In genomic region chr6:136773473-136773796, GRCh38 we compare ENCODE assay signal across 12 cellular contexts. TPM values are rescaled to one million over a fixed set of nuclear protein-coding genes. Genes with fewer than 3 reads are reported as not detected.
DNase-seq lines count a peak whose midpoint lies in the region; ATAC-seq and TF ChIP-seq lines count a peak whose summit lies in the region.
"Had no signal": no experiment of that assay in that cellular context is flagged by ENCODE, and none has a peak within 500 bp of the region (broad histone marks: within the 10 kb centered on the region; RNA-seq: fewer than 3 reads in every experiment).

No MANE protein-coding gene starts in this region.

- H3K27ac ChIP-seq in OCI-LY7 (ENCODE audit: low read depth, low read length, poor library complexity, severe bottlenecking), result no peak overlapping the region
- H3K27ac ChIP-seq in hepatocyte, result peak overlapping the region; percentile 25
- peak overlapping the region in 3 of 4 donors; percentile 18 to 62 (median 55) for H3K27ac ChIP-seq in tibial nerve
- H3K27ac ChIP-seq: upper lobe of right lung had no signal

- H4K20me1 ChIP-seq in OCI-LY7 (ENCODE audit: insufficient read depth, low read length) (peaks cover 4% of the 10 kb centered on the region; the same call in 1 of the 2 replicates), hepatocyte (ENCODE audit: insufficient read depth, poor library complexity, severe bottlenecking) (no peaks in the 10 kb centered on the region)

- H3K36me3 ChIP-seq in OCI-LY7 (ENCODE audit: insufficient read depth, low read length) (0 out of 2 replicates have a peak, but pooled peaks cover 7% of the 10 kb centered on the region), hepatocyte (replicated peaks; ENCODE audit: insufficient read depth, low read depth) (no peaks in the 10 kb centered on the region), tibial nerve (no peaks in the 10 kb centered on the region)
- H3K36me3 ChIP-seq: spleen, upper lobe of right lung had no signal

- peak; percentile 5 for ATAC-seq in left ventricle myocardium superior
- ATAC-seq in left cardiac atrium, result no peak
- ATAC-seq: activated CD4-positive, CD25-positive, alpha-beta regulatory T cell treated with anti-CD3 and anti-CD28 coated beads, Interleukin-2, amount 50 U/mL, for 24 hours had no signal

- intact Hi-C loops in left ventricle myocardium superior (cut with micrococcal nuclease) (no loop called here), left cardiac atrium (cut with DNase I) (no loop called here), OCI-LY7 (cut with micrococcal nuclease; ENCODE audit: unreplicated experiment) (no loop called here)

- POLR2A ChIA-PET in OCI-LY7 (lab: Charles Lee), result interaction anchor here (1.0 to 2.6 kb wide), 8 partner anchors 8 to 57 kb away, joined by 3 to 16 read pairs (median 8); no protein-coding TSS in a partner anchor

- CTCF ChIA-PET in OCI-LY7 (lab: Charles Lee; ENCODE audit: unreplicated experiment), result no interaction called here

- H3K9me2 ChIP-seq in OCI-LY7 (ENCODE audit: insufficient read depth, low read length), result no peaks in the 10 kb centered on the region
- H3K9me2 ChIP-seq in hepatocyte (replicated peaks; ENCODE audit: insufficient read depth), result no peaks in the 10 kb centered on the region

- H3K4me3 ChIP-seq in OCI-LY7 (ENCODE audit: low read depth, low read length, poor library complexity, severe bottlenecking) (no peak overlapping the region), hepatocyte (no peak overlapping the region), tibial nerve (no peak overlapping the region)
- H3K4me3 ChIP-seq: spleen, upper lobe of right lung had no signal

- no TSS peak for BruUV-seq in OCI-LY7 (replicated peaks; lab: Mats Ljungman, UMichigan)

- H3K4me1 ChIP-seq in OCI-LY7 (ENCODE audit: insufficient read depth, low read length, poor library complexity, severe bottlenecking) (peaks cover 26% of the 10 kb centered on the region), hepatocyte (ENCODE audit: insufficient read depth) (no peaks in the 10 kb centered on the region), tibial nerve (peaks cover 0 to 38% (median 18%) of the 10 kb centered on the region in 4 donors)

- H3K4me2 ChIP-seq in OCI-LY7 (ENCODE audit: low read length) (peak overlapping the region; percentile 51), hepatocyte (no peak overlapping the region)

- WGBS in hepatocyte (ENCODE audit: low lambda C conversion rate, missing lambda C conversion rate), result 87% methylated on average over 4 of the region's 4 CpGs
- 90 to 92% methylated on average over 4 of the region's 4 CpGs for WGBS in tibial nerve, 2 donors

- no peak for TF ChIP-seq EP300 in tibial nerve (IDR thresholded peaks at IDR 0.05)

- TF ChIP-seq CTCF in OCI-LY7 (conservative IDR thresholded peaks at IDR 0.05; ENCODE audit: low read length), result no peak
- no peak for TF ChIP-seq CTCF in hepatocyte (IDR thresholded peaks at IDR 0.05; ENCODE audit: poor library complexity)
- no peak for TF ChIP-seq CTCF in tibial nerve (IDR thresholded peaks at IDR 0.05)

- H3K79me2 ChIP-seq in OCI-LY7 (ENCODE audit: insufficient read depth, low read depth, low read length) (peaks cover 60% of the 10 kb centered on the region; the same call in 1 of the 2 replicates), hepatocyte (no peaks in the 10 kb centered on the region)

- H2AFZ ChIP-seq in OCI-LY7 (ENCODE audit: low read length) (no peak overlapping the region; the same call in 1 of the 2 replicates), hepatocyte (no peak overlapping the region)

- H3K9me3 ChIP-seq in OCI-LY7 (ENCODE audit: low read length), result peaks cover 3% of the 10 kb centered on the region; the same call in 1 of the 2 replicates
- no peaks in the 10 kb centered on the region for H3K9me3 ChIP-seq in hepatocyte (ENCODE audit: low read depth)
- H3K9me3 ChIP-seq in tibial nerve, result no peaks in the 10 kb centered on the region
- H3K9me3 ChIP-seq: spleen, upper lobe of right lung had no signal

- H3K27me3 ChIP-seq in hepatocyte (no peaks in the 10 kb centered on the region), tibial nerve (no peaks in the 10 kb centered on the region)
- H3K27me3 ChIP-seq: spleen, upper lobe of right lung had no signal

- DNase-seq in left ventricle myocardium superior (no peak), left cardiac atrium (no peak), OCI-LY7 (ENCODE audit: low spot score) (no peak), hepatocyte (ENCODE audit: low spot score) (no peak), tibial nerve (ENCODE audit: low spot score in 2 of 2) (no peak), NCI-H1436 (lab: John Stamatoyannopoulos, UW) (no peak), superior temporal gyrus (ENCODE audit: extremely low spot score) (no peak)
- DNase-seq in stimulated activated CD4-positive, alpha-beta T cell treated with anti-CD3 and anti-CD28 coated beads, Interleukin-15, amount 100 ng/mL, for 24 hours, result no peak
- DNase-seq: mesenchymal stem cell, spleen, upper lobe of right lung had no signal

- no peak for TF ChIP-seq POLR2A in tibial nerve (IDR thresholded peaks at IDR 0.05)

RNA-seq across cellular contexts. Expression of gene MAP3K5, which starts 18.8 kb away (rescaled TPM):
- total RNA-seq in left ventricle myocardium superior, result 38.5 TPM
- total RNA-seq in left cardiac atrium, result 1 to 10 TPM; 6.6 to 9.7 TPM
- 12.0 and 13.8 TPM in 2 replicates for total RNA-seq in OCI-LY7 (2014; rRNA removed; shearing (Covaris generic))
- 16.6 and 17.1 TPM in 2 replicates for total RNA-seq in OCI-LY7 (2022)
- 3.9 and 5.9 TPM in 2 replicates for total RNA-seq in hepatocyte
- polyA plus RNA-seq in hepatocyte, result 2.1 and 2.2 TPM in 2 replicates
- total RNA-seq in tibial nerve, result 10 to 100 TPM; 26.9 to 64.5 (median 34.0) TPM

RNA-seq across cellular contexts. Expression of gene PEX7, which starts 49.0 kb away (rescaled TPM):
- 14.1 TPM for total RNA-seq in left ventricle myocardium superior
- total RNA-seq in left cardiac atrium, result 1 to 10 TPM; 5.9 to 6.4 TPM
- total RNA-seq in OCI-LY7 (2014; rRNA removed; shearing (Covaris generic)), result 7.3 and 8.4 TPM in 2 replicates
- 5.8 and 7.9 TPM in 2 replicates for total RNA-seq in OCI-LY7 (2022)
- 15.6 and 19.5 TPM in 2 replicates for total RNA-seq in hepatocyte
- 9.6 and 12.1 TPM in 2 replicates for polyA plus RNA-seq in hepatocyte
- 10 to 100 TPM in 1 of 4 donors, 1 to 10 TPM in 3; 5.0 to 10.7 (median 8.8) TPM for total RNA-seq in tibial nerve
